Comparison of ENCODE assay signal across 21 cellular contexts in genomic region chr12:102423447-102423846, GRCh38. TPM values are rescaled to one million over a fixed set of nuclear protein-coding genes. Genes with fewer than 3 reads are reported as not detected.
A peak's percentile ranks its signal among the peaks of the same experiment; 100 is the strongest.
DNase-seq lines count a peak whose midpoint lies in the region; ATAC-seq, FAIRE-seq and TF ChIP-seq lines count a peak whose summit lies in the region.
"Had no signal": no experiment of that assay in that cellular context is flagged by ENCODE, and none has a peak within 500 bp of the region (broad histone marks: within the 10 kb centered on the region; RNA-seq: fewer than 3 reads in every experiment).

No MANE protein-coding gene starts in this region.

- no peaks in the 10 kb centered on the region for H3K36me3 ChIP-seq in psoas muscle (ENCODE audit: insufficient read depth in 1 of 2, low read depth in 1 of 2)
- H3K36me3 ChIP-seq: HAP-1 had no signal

- H3K4me1 ChIP-seq in A549 (no peaks in the 10 kb centered on the region), psoas muscle (peaks cover 28% of the 10 kb centered on the region)
- H3K4me1 ChIP-seq: HAP-1 had no signal

- H3K27me3 ChIP-seq in psoas muscle (ENCODE audit: insufficient read depth in 3 of 3, low read length in 2 of 3): no peaks in the 10 kb centered on the region

- TF ChIP-seq EP300 in A549 (IDR thresholded peaks at IDR 0.05): no peak

- POLR2A ChIA-PET in A549 (lab: Yijun Ruan, JAX): no interaction called here

- DNase-seq in A549 (ENCODE audit: low read depth in 1 of 2, low spot score in 1 of 2): peak in 1 of 2 experiments; percentile 42
- DNase-seq in GM03348 (ENCODE audit: low spot score): peak; percentile 12
- peak; percentile 6 for DNase-seq in SW480 (ENCODE audit: low spot score)
- DNase-seq in fibroblast of the aortic adventitia (ENCODE audit: low read depth): peak; percentile 52
- DNase-seq in psoas muscle: no peak
- DNase-seq in NCI-H2196 (lab: John Stamatoyannopoulos, UW; ENCODE audit: unreplicated experiment): no peak
- no peak for DNase-seq in AG08396 (ENCODE audit: low spot score)
- DNase-seq: AML-193, COR-L47, KBM-7, NCI-H1048, NCI-H146, NCI-H2081, NCI-H524, RPMI8226, SIG-M5 had no signal

- H3K27ac ChIP-seq in A549 (no peak overlapping the region), psoas muscle (no peak overlapping the region)
- H3K27ac ChIP-seq: HL-60 had no signal

- WGBS in A549 (ENCODE audit: missing lambda C conversion rate): 44% methylated on average over 2 of the region's 2 CpGs
- 66 to 77% (median 70%) methylated on average over 2 of the region's 2 CpGs for WGBS in psoas muscle, 3 donors

- CTCF ChIA-PET in A549 (lab: Yijun Ruan, JAX): no interaction called here

- no peak for FAIRE-seq in A549 (lab: Jason Lieb, UNC)

- H3K9me3 ChIP-seq in A549 (no peaks in the 10 kb centered on the region), psoas muscle (no peaks in the 10 kb centered on the region)
- H3K9me3 ChIP-seq: HAP-1 had no signal

- TF ChIP-seq CTCF in A549 (IDR thresholded peaks at IDR 0.05): no peak
- TF ChIP-seq CTCF in fibroblast of the aortic adventitia (IDR thresholded peaks at IDR 0.05; ENCODE audit: insufficient read depth, low read length): no peak
- TF ChIP-seq CTCF in psoas muscle (IDR thresholded peaks at IDR 0.05): no peak

- no peak for TF ChIP-seq RAD21 in A549 (conservative IDR thresholded peaks at IDR 0.05 in 1 of 2, IDR thresholded peaks at IDR 0.05 in 1 of 2)

- no peak overlapping the region for H3K4me2 ChIP-seq in A549

- H3K4me3 ChIP-seq in A549 (no peak overlapping the region), fibroblast of the aortic adventitia (ENCODE audit: low read depth, low read length) (no peak overlapping the region), psoas muscle (no peak overlapping the region)
- H3K4me3 ChIP-seq: HAP-1 had no signal

- peak in 1 of 2 experiments; percentile 38; a peak in 1 of 6 replicates for ATAC-seq in A549
- ATAC-seq in psoas muscle: no peak
- ATAC-seq in GM18519 (IDR thresholded peaks at IDR 0.05; ENCODE audit: low FRiP score, unreplicated experiment): no peak

- TF ChIP-seq POLR2A in A549 (IDR thresholded peaks at IDR 0.05; ENCODE audit: low read length): no peak

- intact Hi-C loops in psoas muscle (cut with DNase I): no loop called here

TF ChIP-seq in A549, 52 proteins besides CTCF, POLR2A, EP300 and RAD21:
- TF ChIP-seq KDM1A (IDR thresholded peaks at IDR 0.05; ENCODE audit: low read depth) (no peak), KDM5A (IDR thresholded peaks at IDR 0.05) (no peak), GATA3 (IDR thresholded peaks at IDR 0.05; ENCODE audit: borderline replicate concordance) (0 out of 2 replicates have a peak, but pooled peaks have one; percentile 12), CBX2 (IDR thresholded peaks at IDR 0.05; ENCODE audit: borderline replicate concordance, low read depth) (no peak), MAFK (IDR thresholded peaks at IDR 0.05; ENCODE audit: partially characterized antibody) (peak; percentile 38)

RNA-seq across cellular contexts. Expression of gene IGF1, which starts 56.9 kb away (rescaled TPM):
- polyA plus RNA-seq in A549 (2011; rRNA removed): 0.16 TPM in 1 of 2 replicates, not detected in the other
- not detected in 2 replicates for polyA plus RNA-seq in A549 (2012; cell fraction: cytosol; rRNA removed)
- polyA plus RNA-seq in A549 (2012; cell fraction: nucleus; rRNA removed): not detected in 2 replicates
- polyA plus RNA-seq in A549 (2017; fragmentation: RNase III; extraction: RNeasy Plus Mini Kit Qiagen cat#74134 plus additional on column Dnase treatment): 0.01 TPM in 1 of 3 replicates, not detected in the others
- not detected in 2 replicates for polyA minus RNA-seq in A549 (2011; rRNA and poly(A)+ RNA removed)
- total RNA-seq in fibroblast of the aortic adventitia (ENCODE audit: low replicate concordance): 0.63 and 6.1 TPM in 2 replicates
- total RNA-seq in psoas muscle: 10 to 100 TPM; 15.0 to 30.2 (median 22.3) TPM
- 10 to 100 TPM in 2 of 3 donors, 1 to 10 TPM in 1; 5.3 to 18.7 (median 10.4) TPM for polyA plus RNA-seq in psoas muscle
- total RNA-seq: A172, OCI-LY7 had no signal

Comparison
In these comparisons a context has a peak if more than half of its experiments do, and no peak if none do; other contexts are left out.
1. DNase-seq: peak in GM03348 (single experiment), SW480 (single experiment) and fibroblast of the aortic adventitia (single experiment); none in psoas muscle (0 of 2), NCI-H2196 (single experiment) and AG08396 (single experiment).